In genomic region chr7:45073031-45073842, GRCh38 we compare ENCODE assay signal across 10 cellular contexts. TPM values are rescaled to one million over a fixed set of nuclear protein-coding genes. Genes with fewer than 3 reads are reported as not detected.
DNase-seq lines count a peak whose midpoint lies in the region; ATAC-seq, FAIRE-seq and TF ChIP-seq lines count a peak whose summit lies in the region.
"Had no signal": no experiment of that assay in that cellular context is flagged by ENCODE, and none has a peak within 500 bp of the region (broad histone marks: within the 10 kb centered on the region; RNA-seq: fewer than 3 reads in every experiment).

No MANE protein-coding gene starts in this region.

- TF ChIP-seq POLR2A in H1 (IDR thresholded peaks at IDR 0.05; ENCODE audit: control extremely low read depth in 1 of 2, low read depth in 2 of 2, low read length in 2 of 2), result no peak
- no peak for TF ChIP-seq POLR2A in spleen (IDR thresholded peaks at IDR 0.05)

- H3K27ac ChIP-seq in H1 (ENCODE audit: low read depth, low read length) (no peak overlapping the region), spleen (peak overlapping the region in 1 of 8 donors; percentile 25)
- H3K27ac ChIP-seq: uterus had no signal

- no peak overlapping the region for H3K4ac ChIP-seq in H1 (replicated peaks; ENCODE audit: insufficient read length, low read depth, low read length)

- H3K23ac ChIP-seq in H1 (ENCODE audit: insufficient read length), result no peak overlapping the region

- no peak overlapping the region for H3K4me2 ChIP-seq in H1 (ENCODE audit: insufficient read depth in 1 of 2, low read depth in 2 of 2, low read length in 2 of 2)
- H3K4me2 ChIP-seq: smooth muscle cell had no signal

- no peak overlapping the region for H2AK5ac ChIP-seq in H1 (ENCODE audit: low read depth, low read length)

- no peak overlapping the region for H3K4me3 Mint-ChIP-seq in activated naive CD4-positive, alpha-beta T cell treated with anti-CD3 and anti-CD28 coated beads, Interleukin-2, amount 50 U/mL, for 24 hours
- H3K4me3 Mint-ChIP-seq in T-helper 17 cell, result no peak overlapping the region
- H3K4me3 Mint-ChIP-seq in endothelial cell (ENCODE audit: unreplicated experiment), result no peak overlapping the region

- H3K9me3 ChIP-seq in T-helper 17 cell (ENCODE audit: control insufficient read depth, low read length, poor library complexity, severe bottlenecking) (no peaks in the 10 kb centered on the region), H1 (ENCODE audit: insufficient read depth in 2 of 2, low read depth in 1 of 2, low read length in 1 of 2) (no peaks in the 10 kb centered on the region), spleen (no peaks in the 10 kb centered on the region)
- H3K9me3 ChIP-seq: uterus had no signal

- H3K36me3 ChIP-seq in H1 (ENCODE audit: control insufficient read depth in 2 of 4, insufficient read depth in 4 of 4, low read length in 3 of 4) (peaks cover 0 to 10% (median 4%) of the 10 kb centered on the region in 4 experiments; a peak in 6 of 8 replicates), spleen (peaks cover 11 to 98% (median 95%) of the 10 kb centered on the region in 6 donors)
- H3K36me3 ChIP-seq: uterus had no signal

- H2BK120ac ChIP-seq in H1 (replicated peaks; ENCODE audit: low read depth, low read length), result no peak overlapping the region

- no peak overlapping the region for H3K14ac ChIP-seq in H1 (ENCODE audit: insufficient read length)

- TF ChIP-seq CTCF in H1 (IDR thresholded peaks at IDR 0.05; ENCODE audit: control extremely low read depth in 1 of 3, insufficient read depth in 1 of 3, low read depth in 1 of 3, low read length in 3 of 3) (peak in 1 of 3 experiments; percentile 13; a peak in 1 of 4 replicates), spleen (IDR thresholded peaks at IDR 0.05 in 8 of 11, conservative IDR thresholded peaks at IDR 0.05 in 3 of 11) (no peak), endothelial cell (IDR thresholded peaks at IDR 0.05; ENCODE audit: unreplicated experiment) (no peak)

- no peak for DNase-seq in activated naive CD4-positive, alpha-beta T cell treated with anti-CD3 and anti-CD28 coated beads, Interleukin-2, amount 50 U/mL, for 16 hours
- no peak for DNase-seq in T-helper 17 cell
- DNase-seq in H1 (ENCODE audit: low read depth in 1 of 2, low spot score in 2 of 2), result no peak
- peak; percentile 69 for DNase-seq in spleen
- no peak for DNase-seq in NCI-H1105 treated with DMSO at 0.1 percent for 48 hours (lab: John Stamatoyannopoulos, UW)
- no peak for DNase-seq in NCI-H446 (lab: John Stamatoyannopoulos, UW)
- DNase-seq in endothelial cell (ENCODE audit: low spot score), result no peak
- DNase-seq: uterus had no signal

- H3K23me2 ChIP-seq in H1 (ENCODE audit: low read depth, low read length), result no peaks in the 10 kb centered on the region; the same call in 1 of the 2 replicates

- no peaks in the 10 kb centered on the region for H3K27me3 Mint-ChIP-seq in activated naive CD4-positive, alpha-beta T cell treated with anti-CD3 and anti-CD28 coated beads, Interleukin-2, amount 50 U/mL, for 24 hours
- H3K27me3 Mint-ChIP-seq in T-helper 17 cell, result no peaks in the 10 kb centered on the region
- peaks cover 21% of the 10 kb centered on the region for H3K27me3 Mint-ChIP-seq in endothelial cell (ENCODE audit: unreplicated experiment)

- no peak for FAIRE-seq in H1 (lab: Jason Lieb, UNC)

- no peak overlapping the region for H3K4me3 ChIP-seq in H1 (ENCODE audit: extremely low read depth in 1 of 4, insufficient read depth in 2 of 4, low read depth in 3 of 4, low read length in 4 of 4)
- H3K4me3 ChIP-seq in spleen, result no peak overlapping the region
- H3K4me3 ChIP-seq: smooth muscle cell, uterus had no signal

- H4K91ac ChIP-seq in H1 (replicated peaks; ENCODE audit: insufficient read length, low read length), result peak overlapping the region; percentile 5

- no peaks in the 10 kb centered on the region for H3K79me2 ChIP-seq in H1 (ENCODE audit: control insufficient read depth in 1 of 2, insufficient read depth in 2 of 2, low read length in 2 of 2)

- intact Hi-C loops in spleen (cut with DNase I; ENCODE audit: low total_unique reads), result no loop called here

- WGBS in H1 (ENCODE audit: extremely low coverage in 1 of 2, insufficient coverage in 1 of 2, insufficient read length in 1 of 2, insufficient replicate concordance in 2 of 2, low coverage in 1 of 2, low lambda C conversion rate in 2 of 2, missing lambda C conversion rate in 1 of 2), 2 experiments, result 86% methylated on average over 18 of the region's 19 CpGs; no CpG with 5 or more reads in 1 of the 2 experiments
- 85 to 89% (median 87%) methylated on average over 17 to 19 of the region's 19 CpGs for WGBS in spleen, 5 donors

- H2AFZ ChIP-seq in H1 (ENCODE audit: low read length), result no peak overlapping the region

- no peak for ATAC-seq in T-helper 17 cell

- no peak overlapping the region; the same call in 1 of the 2 replicates for H2BK5ac ChIP-seq in H1 (ENCODE audit: low read depth, low read length)

- peaks cover 8% of the 10 kb centered on the region for H3K4me1 Mint-ChIP-seq in activated naive CD4-positive, alpha-beta T cell treated with anti-CD3 and anti-CD28 coated beads, Interleukin-2, amount 50 U/mL, for 24 hours
- H3K4me1 Mint-ChIP-seq in T-helper 17 cell (peaks cover 13% of the 10 kb centered on the region), endothelial cell (ENCODE audit: unreplicated experiment) (no peaks in the 10 kb centered on the region)

- H2BK20ac ChIP-seq in H1 (ENCODE audit: low read length), result no peak overlapping the region

- no peak overlapping the region for H4K5ac ChIP-seq in H1 (ENCODE audit: insufficient read length, low read depth, low read length)

- H2BK15ac ChIP-seq in H1 (ENCODE audit: low read length), result no peak overlapping the region

- no peak overlapping the region for H3K9ac ChIP-seq in H1 (replicated peaks in 1 of 4; ENCODE audit: extremely low read depth in 1 of 4, low read depth in 3 of 4, low read length in 3 of 4)

- H3K27me3 ChIP-seq in H1 (replicated peaks in 1 of 4; ENCODE audit: control insufficient read depth in 3 of 4, extremely low read depth in 1 of 4, insufficient read depth in 3 of 4, low read length in 3 of 4) (no peaks in the 10 kb centered on the region), spleen (replicated peaks in 1 of 7) (no peaks in the 10 kb centered on the region)
- H3K27me3 ChIP-seq: uterus had no signal

- CTCF ChIA-PET in H1 (lab: Charles Lee; ENCODE audit: partially characterized antibody), result interaction anchor here (0.9 to 6.3 kb wide), 13 partner anchors 9 to 108 kb away, joined by 3 to 40 read pairs (median 3); no protein-coding TSS in a partner anchor

- no peak overlapping the region for H3K18ac ChIP-seq in H1 (ENCODE audit: extremely low read depth, low read length)

- H3K36me3 Mint-ChIP-seq in activated naive CD4-positive, alpha-beta T cell treated with anti-CD3 and anti-CD28 coated beads, Interleukin-2, amount 50 U/mL, for 24 hours, result peaks cover 8% of the 10 kb centered on the region
- peaks cover 15% of the 10 kb centered on the region for H3K36me3 Mint-ChIP-seq in T-helper 17 cell (ENCODE audit: low read depth)
- H3K36me3 Mint-ChIP-seq in endothelial cell (ENCODE audit: low read depth, unreplicated experiment), result peaks cover 28% of the 10 kb centered on the region

- no peak overlapping the region for H3K56ac ChIP-seq in H1 (replicated peaks; ENCODE audit: insufficient read length, low read depth, low read length)

- H3K9me3 Mint-ChIP-seq in activated naive CD4-positive, alpha-beta T cell treated with anti-CD3 and anti-CD28 coated beads, Interleukin-2, amount 50 U/mL, for 24 hours, result no peaks in the 10 kb centered on the region
- H3K9me3 Mint-ChIP-seq in endothelial cell (ENCODE audit: unreplicated experiment), result no peaks in the 10 kb centered on the region

- H3K79me1 ChIP-seq in H1 (ENCODE audit: low read depth, low read length), result peaks cover 2% of the 10 kb centered on the region; the same call in 1 of the 2 replicates

- TF ChIP-seq RAD21 in H1 (IDR thresholded peaks at IDR 0.05 in 1 of 2, conservative IDR thresholded peaks at IDR 0.05 in 1 of 2; ENCODE audit: low read depth in 2 of 2, low read length in 2 of 2), result peak; percentile 25 to 38; a peak in 3 of 4 replicates

- H4K8ac ChIP-seq in H1 (ENCODE audit: extremely low read depth, insufficient read depth, low read length), result no peak overlapping the region

- H2BK12ac ChIP-seq in H1 (ENCODE audit: low read depth, low read length), result no peak overlapping the region

- peaks cover 2 to 7% of the 10 kb centered on the region in 2 experiments for H4K20me1 ChIP-seq in H1 (replicated peaks in 1 of 2; ENCODE audit: control insufficient read depth in 1 of 2, insufficient read depth in 2 of 2, low read length in 2 of 2)

- no peak for TF ChIP-seq EP300 in H1 (IDR thresholded peaks at IDR 0.05; ENCODE audit: borderline replicate concordance in 1 of 2, low read depth in 2 of 2, low read length in 2 of 2)

- H3K27ac Mint-ChIP-seq in activated naive CD4-positive, alpha-beta T cell treated with anti-CD3 and anti-CD28 coated beads, Interleukin-2, amount 50 U/mL, for 24 hours, result peak overlapping the region; percentile 68
- H3K27ac Mint-ChIP-seq in T-helper 17 cell (peak overlapping the region; percentile 68), endothelial cell (ENCODE audit: unreplicated experiment) (no peak overlapping the region)

- POLR2A ChIA-PET in H1 (lab: Charles Lee; ENCODE audit: partially characterized antibody), result interaction anchor here (0.7 to 1.9 kb wide), 2 partner anchors 32 to 39 kb away, joined by 3 to 4 read pairs; partner anchors contain the start of gene TBRG4

- H3K4me1 ChIP-seq in H1 (replicated peaks in 1 of 4; ENCODE audit: control insufficient read depth in 3 of 4, insufficient read depth in 4 of 4, low read length in 3 of 4), result no peaks in the 10 kb centered on the region; a peak in 1 of 7 replicates
- H3K4me1 ChIP-seq in spleen, result peaks cover 0 to 25% (median 4%) of the 10 kb centered on the region in 6 donors
- H3K4me1 ChIP-seq: uterus had no signal

RNA-seq across cellular contexts. Expression of gene NACAD, which starts 15.5 kb away (rescaled TPM):
- total RNA-seq in T-helper 17 cell, result under 1 TPM; 0.15 to 0.47 TPM
- 6.0 and 6.4 TPM in 2 replicates for total RNA-seq in H1 (2021; fragmentation: NEBNext Ultra II Directional; extraction: Animal tissue kit (Norgen Biotek cat#: 25700))
- 1.3 and 2.7 TPM in 2 replicates for polyA plus RNA-seq in H1 (2011; rRNA removed)
- 0.89 TPM for polyA plus RNA-seq in H1 (2011; cell fraction: cytosol; rRNA removed)
- polyA plus RNA-seq in H1 (2011; cell fraction: nucleus; rRNA removed), result 2.7 TPM
- 3.6 to 5.1 TPM (median 4.4 TPM) in 4 replicates for polyA plus RNA-seq in H1 (2012, experiment 1 of 2)
- polyA plus RNA-seq in H1 (2012, experiment 2 of 2), result 3.1 TPM
- polyA plus RNA-seq in H1 (2013, experiment 1 of 2), result 3.0 TPM
- 2.9 TPM for polyA plus RNA-seq in H1 (2013, experiment 2 of 2)
- 1.0 and 1.1 TPM in 2 replicates for polyA minus RNA-seq in H1 (2011; rRNA and poly(A)+ RNA removed)
- 3.6 TPM for polyA minus RNA-seq in H1 (2011; cell fraction: cytosol; rRNA and poly(A)+ RNA removed)
- polyA minus RNA-seq in H1 (2011; cell fraction: nucleus; rRNA and poly(A)+ RNA removed), result 4.6 TPM
- 1 to 10 TPM; 1.2 to 6.2 (median 3.4) TPM for total RNA-seq in spleen
- 1 to 10 TPM in 1 of 3 donors, under 1 TPM in 2; 0.30 to 1.0 (median 0.30) TPM for polyA plus RNA-seq in spleen
- total RNA-seq in endothelial cell (ENCODE audit: unreplicated experiment), result 3.5 TPM

RNA-seq across cellular contexts. Expression of gene TBRG4, which starts 38.3 kb away (rescaled TPM):
- total RNA-seq in T-helper 17 cell, result 10 to 100 TPM; 63.6 to 85.1 TPM
- total RNA-seq in H1 (2021; fragmentation: NEBNext Ultra II Directional; extraction: Animal tissue kit (Norgen Biotek cat#: 25700)), result 137 and 146 TPM in 2 replicates
- polyA plus RNA-seq in H1 (2011; rRNA removed), result 110 and 134 TPM in 2 replicates
- polyA plus RNA-seq in H1 (2011; cell fraction: cytosol; rRNA removed), result 139 TPM
- 303 TPM for polyA plus RNA-seq in H1 (2011; cell fraction: nucleus; rRNA removed)
- 89.0 to 132 TPM (median 112 TPM) in 4 replicates for polyA plus RNA-seq in H1 (2012, experiment 1 of 2)
- 202 TPM for polyA plus RNA-seq in H1 (2012, experiment 2 of 2)
- 91.1 TPM for polyA plus RNA-seq in H1 (2013, experiment 1 of 2)
- 79.7 TPM for polyA plus RNA-seq in H1 (2013, experiment 2 of 2)
- polyA minus RNA-seq in H1 (2011; rRNA and poly(A)+ RNA removed), result 256 and 274 TPM in 2 replicates
- polyA minus RNA-seq in H1 (2011; cell fraction: cytosol; rRNA and poly(A)+ RNA removed), result 109 TPM
- polyA minus RNA-seq in H1 (2011; cell fraction: nucleus; rRNA and poly(A)+ RNA removed), result 302 TPM
- 10 to 100 TPM; 37.9 to 77.1 (median 67.4) TPM for total RNA-seq in spleen
- polyA plus RNA-seq in spleen, result 10 to 100 TPM; 42.9 to 59.9 (median 46.2) TPM
- 48.1 TPM for total RNA-seq in endothelial cell (ENCODE audit: unreplicated experiment)
